Comparison of ENCODE assay signal across 22 cellular contexts in genomic region chr4:170623899-170624298, GRCh38.
DNase-seq lines count a peak whose midpoint lies in the region; ATAC-seq, FAIRE-seq and TF ChIP-seq lines count a peak whose summit lies in the region.
"Had no signal": no experiment of that assay in that cellular context is flagged by ENCODE, and none has a peak within 500 bp of the region (broad histone marks: within the 10 kb centered on the region; RNA-seq: fewer than 3 reads in every experiment).

No MANE protein-coding gene starts in this region.

- H3K23me2 ChIP-seq in H1 (ENCODE audit: low read depth, low read length): no peaks in the 10 kb centered on the region

- no peaks in the 10 kb centered on the region for H3K4me1 ChIP-seq in H1 (replicated peaks in 1 of 4; ENCODE audit: control insufficient read depth in 3 of 4, insufficient read depth in 4 of 4, low read length in 3 of 4)

- no peaks in the 10 kb centered on the region for H3K27me3 ChIP-seq in H1 (replicated peaks in 1 of 4; ENCODE audit: control insufficient read depth in 3 of 4, extremely low read depth in 1 of 4, insufficient read depth in 3 of 4, low read length in 3 of 4)
- H3K27me3 ChIP-seq: MG63 had no signal

- no peak overlapping the region for H2BK5ac ChIP-seq in H1 (ENCODE audit: low read depth, low read length)

- no peak for FAIRE-seq in H1 (lab: Jason Lieb, UNC)
- FAIRE-seq: HepG2 had no signal

- no peak overlapping the region for H4K5ac ChIP-seq in H1 (ENCODE audit: insufficient read length, low read depth, low read length)

- TF ChIP-seq CTCF in LNCaP clone FGC (IDR thresholded peaks at IDR 0.05; ENCODE audit: control insufficient read depth, extremely low read depth, insufficient read depth) (0 out of 2 replicates have a peak, but pooled peaks have one; percentile 6), H1 (IDR thresholded peaks at IDR 0.05; ENCODE audit: control extremely low read depth in 1 of 3, insufficient read depth in 1 of 3, low read depth in 1 of 3, low read length in 3 of 3) (peak in 2 of 3 experiments; percentile 9 to 29; a peak in 2 of 4 replicates), type B pancreatic cell (conservative IDR thresholded peaks at IDR 0.05) (peak; percentile 28), GM20000 (IDR thresholded peaks at IDR 0.05; ENCODE audit: extremely low read depth, missing control alignments) (no peak)

- no peak for TF ChIP-seq POLR2A in H1 (IDR thresholded peaks at IDR 0.05; ENCODE audit: control extremely low read depth in 1 of 2, low read depth in 2 of 2, low read length in 2 of 2)

- peak; percentile 9 to 22; a peak in 3 of 4 replicates for TF ChIP-seq RAD21 in H1 (IDR thresholded peaks at IDR 0.05 in 1 of 2, conservative IDR thresholded peaks at IDR 0.05 in 1 of 2; ENCODE audit: low read depth in 2 of 2, low read length in 2 of 2)

- POLR2A ChIA-PET in H1 (lab: Charles Lee; ENCODE audit: partially characterized antibody): interaction anchor here (0.6 kb wide), 1 partner anchor 1089 kb away, joined by 5 read pairs; no protein-coding TSS in a partner anchor

- H2BK120ac ChIP-seq in H1 (replicated peaks; ENCODE audit: low read depth, low read length): no peak overlapping the region

- H3K9me3 Mint-ChIP-seq in type B pancreatic cell: no peaks in the 10 kb centered on the region

- WGBS in H1 (ENCODE audit: extremely low coverage in 1 of 2, insufficient coverage in 1 of 2, insufficient read length in 1 of 2, insufficient replicate concordance in 2 of 2, low coverage in 1 of 2, low lambda C conversion rate in 2 of 2, missing lambda C conversion rate in 1 of 2), 2 experiments: 87% methylated on average over 7 of the region's 7 CpGs; no CpG with 5 or more reads in 1 of the 2 experiments

- H3K56ac ChIP-seq in H1 (replicated peaks; ENCODE audit: insufficient read length, low read depth, low read length): no peak overlapping the region

- no peak overlapping the region for H3K9ac ChIP-seq in H1 (replicated peaks in 1 of 4; ENCODE audit: extremely low read depth in 1 of 4, low read depth in 3 of 4, low read length in 3 of 4)
- H3K9ac ChIP-seq: KMS-11 had no signal

- H3K27ac ChIP-seq in H1 (ENCODE audit: low read depth, low read length): no peak overlapping the region
- H3K27ac ChIP-seq: 22Rv1, KMS-11, SK-N-MC had no signal

- TF ChIP-seq EP300 in H1 (IDR thresholded peaks at IDR 0.05; ENCODE audit: borderline replicate concordance in 1 of 2, low read depth in 2 of 2, low read length in 2 of 2): no peak

- no peak overlapping the region for H2BK15ac ChIP-seq in H1 (ENCODE audit: low read length)

- no peak overlapping the region for H2BK12ac ChIP-seq in H1 (ENCODE audit: low read depth, low read length)

- H4K91ac ChIP-seq in H1 (replicated peaks; ENCODE audit: insufficient read length, low read length): no peak overlapping the region

- no peaks in the 10 kb centered on the region for H3K4me1 Mint-ChIP-seq in type B pancreatic cell (ENCODE audit: unreplicated experiment)

- H2AK5ac ChIP-seq in H1 (ENCODE audit: low read depth, low read length): no peak overlapping the region

- H3K9me3 ChIP-seq in H1 (ENCODE audit: insufficient read depth in 2 of 2, low read depth in 1 of 2, low read length in 1 of 2): no peaks in the 10 kb centered on the region
- H3K9me3 ChIP-seq: MG63 had no signal

- no peak overlapping the region for H3K4ac ChIP-seq in H1 (replicated peaks; ENCODE audit: insufficient read length, low read depth, low read length)

- DNase-seq in NCI-H82 (lab: John Stamatoyannopoulos, UW) (peak; percentile 0), NCI-H82 treated with DMSO at 0.1 percent for 48 hours (lab: John Stamatoyannopoulos, UW; ENCODE audit: unreplicated experiment) (no peak), LNCaP clone FGC (ENCODE audit: low read depth) (no peak), H1 (ENCODE audit: low read depth in 1 of 2, low spot score in 2 of 2) (no peak), type B pancreatic cell (ENCODE audit: extremely low spot score, unreplicated experiment) (no peak), GM20000 (ENCODE audit: low spot score) (no peak)
- DNase-seq: C1 segment of cervical spinal cord, DMS 273 treated with DMSO at 0.1 percent for 48 hours, MG63, NCI-H1092, NCI-H146, NCI-H2081, NCI-H510A, NCI-H774 had no signal

- H3K27me3 Mint-ChIP-seq in type B pancreatic cell: no peaks in the 10 kb centered on the region

- no peak overlapping the region for H3K23ac ChIP-seq in H1 (ENCODE audit: insufficient read length)

- no peaks in the 10 kb centered on the region for H4K20me1 ChIP-seq in H1 (replicated peaks in 1 of 2; ENCODE audit: control insufficient read depth in 1 of 2, insufficient read depth in 2 of 2, low read length in 2 of 2)

- CTCF ChIA-PET in H1 (lab: Charles Lee; ENCODE audit: partially characterized antibody): interaction anchor here (0.6 to 1.0 kb wide), 4 partner anchors 10 to 719 kb away, joined by 3 to 5 read pairs (median 3); no protein-coding TSS in a partner anchor

- no peak overlapping the region for H2AFZ ChIP-seq in H1 (ENCODE audit: low read length)

- no peak overlapping the region for H3K4me2 ChIP-seq in H1 (ENCODE audit: insufficient read depth in 1 of 2, low read depth in 2 of 2, low read length in 2 of 2)
- H3K4me2 ChIP-seq: KMS-11 had no signal

- no peak overlapping the region for H4K8ac ChIP-seq in H1 (ENCODE audit: extremely low read depth, insufficient read depth, low read length)

- H3K18ac ChIP-seq in H1 (ENCODE audit: extremely low read depth, low read length): no peak overlapping the region

- no peaks in the 10 kb centered on the region for H3K36me3 ChIP-seq in H1 (ENCODE audit: control insufficient read depth in 2 of 4, insufficient read depth in 4 of 4, low read length in 3 of 4)
- H3K36me3 ChIP-seq: MG63 had no signal

- no peak for ATAC-seq in HG03095 (IDR thresholded peaks at IDR 0.05; ENCODE audit: unreplicated experiment)
- no peak for ATAC-seq in HG03045 (IDR thresholded peaks at IDR 0.05; ENCODE audit: unreplicated experiment)
- ATAC-seq: HepG2, Panc1, Right ventricle myocardium inferior had no signal

- no peak overlapping the region for H3K14ac ChIP-seq in H1 (ENCODE audit: insufficient read length)

- no peaks in the 10 kb centered on the region for H3K79me1 ChIP-seq in H1 (ENCODE audit: low read depth, low read length)

- no peak overlapping the region for H2BK20ac ChIP-seq in H1 (ENCODE audit: low read length)

- no peak overlapping the region for H3K4me3 ChIP-seq in LNCaP clone FGC (ENCODE audit: low read depth, low read length)
- no peak overlapping the region for H3K4me3 ChIP-seq in H1 (ENCODE audit: extremely low read depth in 1 of 4, insufficient read depth in 2 of 4, low read depth in 3 of 4, low read length in 4 of 4)
- H3K4me3 ChIP-seq: MG63, SK-N-MC had no signal

- no peak overlapping the region for H3K27ac Mint-ChIP-seq in type B pancreatic cell

- H3K4me3 Mint-ChIP-seq in type B pancreatic cell: no peak overlapping the region

- H3K79me2 ChIP-seq in H1 (ENCODE audit: control insufficient read depth in 1 of 2, insufficient read depth in 2 of 2, low read length in 2 of 2): no peaks in the 10 kb centered on the region

- no peaks in the 10 kb centered on the region for H3K36me3 Mint-ChIP-seq in type B pancreatic cell

TF ChIP-seq in H1, 55 proteins besides CTCF, POLR2A, EP300 and RAD21:
- no peak for TF ChIP-seq MAFK (IDR thresholded peaks at IDR 0.05; ENCODE audit: low read depth, low read length)
- TF ChIP-seq CHD1 (IDR thresholded peaks at IDR 0.05; ENCODE audit: low read depth, low read length): no peak
- TF ChIP-seq RNF2 (IDR thresholded peaks at IDR 0.05; ENCODE audit: borderline replicate concordance, low read depth, low read length, missing control alignments, poor library complexity, severe bottlenecking): no peak
- no peak for TF ChIP-seq TAF1 (IDR thresholded peaks at IDR 0.05; ENCODE audit: low read depth, low read length)
- TF ChIP-seq GABPA (IDR thresholded peaks at IDR 0.05; ENCODE audit: borderline replicate concordance, insufficient read depth, low read length): no peak
- TF ChIP-seq SUZ12 (IDR thresholded peaks at IDR 0.05; ENCODE audit: low read length): no peak
- TF ChIP-seq SRF (IDR thresholded peaks at IDR 0.05; ENCODE audit: low read depth, low read length): no peak
- no peak for TF ChIP-seq ATF3 (IDR thresholded peaks at IDR 0.05; ENCODE audit: insufficient read depth, low read depth, low read length)
- TF ChIP-seq KDM1A (IDR thresholded peaks at IDR 0.05; ENCODE audit: borderline replicate concordance, low read length): no peak
